Comparison of ENCODE assay signal across 33 cellular contexts in genomic region chrX:9555354-9555753, GRCh38.
DNase-seq lines count a peak whose midpoint lies in the region; ATAC-seq, FAIRE-seq and TF ChIP-seq lines count a peak whose summit lies in the region.
"Had no signal": no experiment of that assay in that cellular context is flagged by ENCODE, and none has a peak within 500 bp of the region (broad histone marks: within the 10 kb centered on the region; RNA-seq: fewer than 3 reads in every experiment).

No MANE protein-coding gene starts in this region.

- no peaks in the 10 kb centered on the region for H3K9me3 Mint-ChIP-seq in activated T-cell treated with anti-CD3 and anti-CD28 coated beads, Interleukin-2, amount 50 U/mL, for 24 hours
- H3K9me3 Mint-ChIP-seq: activated T-helper 2 cell treated with anti-CD3 and anti-CD28 coated beads, Interferon-gamma antibody, Interleukin-2, Interleukin-4, amounts not matched to agents 10 μg/mL and 5 μg/mL and 100 μg/mL, durations not matched to agents 14 hours and 24 hours and 36 hours; memory B cell had no signal

- H3K4me3 Mint-ChIP-seq in activated T-cell treated with anti-CD3 and anti-CD28 coated beads, Interleukin-2, amount 50 U/mL, for 24 hours: no peak overlapping the region
- H3K4me3 Mint-ChIP-seq: activated CD4-positive, alpha-beta T cell treated with anti-CD3 and anti-CD28 coated beads for 36 hours; activated CD8-positive, alpha-beta T cell treated with anti-CD3 and anti-CD28 coated beads, Interleukin-2, amount 10 ng/mL, durations not matched to agents 7 days and 5 days; brain; GM23338; nephron; stimulated activated naive B cell treated with anti-CD40 and anti-IgM and Interleukin-4, amounts not matched to agents 10 μg/mL and 1 μg/mL and 100 μg/mL, for 72 hours had no signal

- intact Hi-C loops in thyroid gland (cut with DNase I): no loop called here

- H3K9ac ChIP-seq in BLaER1 treated with 17β-estradiol and CSF1 and Interleukin-3, amounts not matched to agents 10 nM and 100 nM: no peak overlapping the region
- no peak overlapping the region for H3K9ac ChIP-seq in GM23248

- no peak overlapping the region for H2AFZ ChIP-seq in GM23248
- H2AFZ ChIP-seq: GM23338 had no signal

- H3K36me3 ChIP-seq in BLaER1 treated with 17β-estradiol and CSF1 and Interleukin-3, amounts not matched to agents 10 nM and 100 nM: peaks cover 0 to 7% (median 0%) of the 10 kb centered on the region in 11 experiments; a peak in 8 of 22 replicates
- H3K36me3 ChIP-seq in GM23248 (ENCODE audit: low read depth) (no peaks in the 10 kb centered on the region), bronchial epithelial cell (ENCODE audit: control insufficient read depth, insufficient read depth, low read length) (no peaks in the 10 kb centered on the region), thyroid gland (no peaks in the 10 kb centered on the region), right atrium auricular region (no peaks in the 10 kb centered on the region)
- H3K36me3 ChIP-seq: upper lobe of left lung had no signal

- H3K36me3 Mint-ChIP-seq in activated T-cell treated with anti-CD3 and anti-CD28 coated beads, Interleukin-2, amount 50 U/mL, for 24 hours (ENCODE audit: low read depth): peaks cover 9% of the 10 kb centered on the region

- no peaks in the 10 kb centered on the region for H3K27me3 Mint-ChIP-seq in activated T-cell treated with anti-CD3 and anti-CD28 coated beads, Interleukin-2, amount 50 U/mL, for 24 hours
- H3K27me3 Mint-ChIP-seq: activated CD4-positive, alpha-beta T cell treated with anti-CD3 and anti-CD28 coated beads for 36 hours; memory B cell; stimulated activated naive B cell treated with anti-CD40 and anti-IgM and Interleukin-4, amounts not matched to agents 10 μg/mL and 1 μg/mL and 100 μg/mL, for 72 hours had no signal

- TF ChIP-seq CTCF in bronchial epithelial cell (IDR thresholded peaks at IDR 0.05; ENCODE audit: insufficient read depth, low read length, severe bottlenecking) (no peak), thyroid gland (IDR thresholded peaks at IDR 0.05) (no peak), right atrium auricular region (IDR thresholded peaks at IDR 0.05) (no peak)

- H3K27ac ChIP-seq in BLaER1 treated with 17β-estradiol and CSF1 and Interleukin-3, amounts not matched to agents 10 nM and 100 nM: no peak overlapping the region
- H3K27ac ChIP-seq in GM23248: no peak overlapping the region
- no peak overlapping the region for H3K27ac ChIP-seq in thyroid gland
- H3K27ac ChIP-seq in right atrium auricular region: no peak overlapping the region
- H3K27ac ChIP-seq: dorsolateral prefrontal cortex, skin epidermis, upper lobe of left lung, VCaP had no signal

- WGBS in GM23248 (ENCODE audit: low coverage in 1 of 2, low lambda C conversion rate in 2 of 2, missing lambda C conversion rate in 2 of 2), 2 experiments: 82 to 89% methylated on average over 2 of the region's 2 CpGs
- WGBS in thyroid gland, 2 donors: 85 to 96% methylated on average over 2 of the region's 2 CpGs

- FAIRE-seq in bronchial epithelial cell (lab: Jason Lieb, UNC): no peak
- FAIRE-seq: G401.6, islet of Langerhans had no signal

- H3K4me1 Mint-ChIP-seq in activated T-cell treated with anti-CD3 and anti-CD28 coated beads, Interleukin-2, amount 50 U/mL, for 24 hours (ENCODE audit: low read depth): peaks cover 22% of the 10 kb centered on the region
- H3K4me1 Mint-ChIP-seq: nephron had no signal

- ATAC-seq in HG03280 (IDR thresholded peaks at IDR 0.05; ENCODE audit: unreplicated experiment): no peak
- ATAC-seq: activated CD4-positive, alpha-beta T cell treated with anti-CD3 and anti-CD28 coated beads for 36 hours; activated CD8-positive, alpha-beta T cell treated with anti-CD3 and anti-CD28 coated beads, Interleukin-2, amount 10 ng/mL, durations not matched to agents 7 days and 5 days; GM23338; left lobe of liver; Right ventricle myocardium inferior had no signal

- H3K79me2 ChIP-seq in GM23248 (ENCODE audit: insufficient read depth): peaks cover 61% of the 10 kb centered on the region

- peaks cover 71 to 100% (median 96%) of the 10 kb centered on the region in 11 experiments for H4K20me1 ChIP-seq in BLaER1 treated with 17β-estradiol and CSF1 and Interleukin-3, amounts not matched to agents 10 nM and 100 nM
- H4K20me1 ChIP-seq in GM23248 (ENCODE audit: insufficient read depth): no peaks in the 10 kb centered on the region

- H3K9me2 ChIP-seq in GM23248 (ENCODE audit: insufficient read depth): no peaks in the 10 kb centered on the region

- peak; percentile 8 for DNase-seq in GM23248
- DNase-seq in NCI-H2171 treated with DMSO at 0.1 percent for 48 hours (lab: John Stamatoyannopoulos, UW): peak; percentile 49
- DNase-seq in bronchial epithelial cell (ENCODE audit: low read depth): peak; percentile 18
- no peak for DNase-seq in activated T-cell treated with anti-CD3 and anti-CD28 coated beads, Interleukin-2, amount 50 U/mL, for 24 hours
- no peak for DNase-seq in thyroid gland
- no peak for DNase-seq in right atrium auricular region (ENCODE audit: low spot score)
- DNase-seq: activated CD4-positive, alpha-beta T cell treated with anti-CD3 and anti-CD28 coated beads for 36 hours; activated CD8-positive, alpha-beta T cell treated with anti-CD3 and anti-CD28 coated beads, Interleukin-2, amount 10 ng/mL, durations not matched to agents 7 days and 5 days; activated naive CD4-positive, alpha-beta T cell treated with anti-CD3 and anti-CD28 coated beads, Interleukin-2, amount 50 U/mL, for 16 hours; amniotic stem cell; C1 segment of cervical spinal cord; cerebellar nuclear complex; COR-L47; dorsolateral prefrontal cortex; MM.1S; NCI-H2107; NCI-H446; NCI-H774; stimulated activated naive B cell treated with anti-CD40 and anti-IgM and Interleukin-4, amounts not matched to agents 10 μg/mL and 1 μg/mL and 100 μg/mL, for 72 hours; upper lobe of left lung had no signal

- H3K27me3 ChIP-seq in BLaER1 treated with 17β-estradiol and CSF1 and Interleukin-3, amounts not matched to agents 10 nM and 100 nM: no peaks in the 10 kb centered on the region
- H3K27me3 ChIP-seq in GM23248 (replicated peaks; ENCODE audit: insufficient read depth) (no peaks in the 10 kb centered on the region), bronchial epithelial cell (ENCODE audit: control insufficient read depth, insufficient read depth, low read length) (no peaks in the 10 kb centered on the region), thyroid gland (no peaks in the 10 kb centered on the region), right atrium auricular region (no peaks in the 10 kb centered on the region)
- H3K27me3 ChIP-seq: upper lobe of left lung had no signal

- H3K9me3 ChIP-seq in BLaER1 treated with 17β-estradiol and CSF1 and Interleukin-3, amounts not matched to agents 10 nM and 100 nM (replicated peaks in 1 of 11): peaks cover 0 to 23% (median 4%) of the 10 kb centered on the region in 11 experiments; a peak in 7 of 22 replicates
- H3K9me3 ChIP-seq in GM23248 (ENCODE audit: low read depth) (no peaks in the 10 kb centered on the region), thyroid gland (no peaks in the 10 kb centered on the region), right atrium auricular region (no peaks in the 10 kb centered on the region)
- H3K9me3 ChIP-seq: upper lobe of left lung had no signal

- peaks cover 26 to 54% (median 44%) of the 10 kb centered on the region in 10 experiments for H3K4me1 ChIP-seq in BLaER1 treated with 17β-estradiol and CSF1 and Interleukin-3, amounts not matched to agents 10 nM and 100 nM
- H3K4me1 ChIP-seq in GM23248 (ENCODE audit: insufficient read depth): no peaks in the 10 kb centered on the region
- H3K4me1 ChIP-seq in thyroid gland: no peaks in the 10 kb centered on the region
- H3K4me1 ChIP-seq in right atrium auricular region: no peaks in the 10 kb centered on the region
- H3K4me1 ChIP-seq: upper lobe of left lung had no signal

- in situ Hi-C loops in GM23248 (cut with MboI): no loop called here

- no peak for TF ChIP-seq POLR2A in thyroid gland (IDR thresholded peaks at IDR 0.05)

- no peaks in the 10 kb centered on the region for H3F3A ChIP-seq in GM23248 (ENCODE audit: insufficient read depth)

- no peak overlapping the region for H3K4me3 ChIP-seq in BLaER1 treated with 17β-estradiol and CSF1 and Interleukin-3, amounts not matched to agents 10 nM and 100 nM
- no peak overlapping the region for H3K4me3 ChIP-seq in GM23248
- H3K4me3 ChIP-seq in bronchial epithelial cell (ENCODE audit: low read depth, low read length): no peak overlapping the region
- H3K4me3 ChIP-seq in thyroid gland (replicated peaks in 1 of 3): no peak overlapping the region
- H3K4me3 ChIP-seq in right atrium auricular region: no peak overlapping the region
- H3K4me3 ChIP-seq: dorsolateral prefrontal cortex, GM23338, skin epidermis, upper lobe of left lung had no signal

- peak overlapping the region in 8 of 11 experiments; percentile 2 to 50 (median 29); a peak in 11 of 22 replicates for H3K4me2 ChIP-seq in BLaER1 treated with 17β-estradiol and CSF1 and Interleukin-3, amounts not matched to agents 10 nM and 100 nM
- no peak overlapping the region for H3K4me2 ChIP-seq in GM23248 (ENCODE audit: unreplicated experiment)
- H3K4me2 ChIP-seq: GM23338 had no signal

- H3K27ac Mint-ChIP-seq in activated T-cell treated with anti-CD3 and anti-CD28 coated beads, Interleukin-2, amount 50 U/mL, for 24 hours: no peak overlapping the region
- H3K27ac Mint-ChIP-seq: activated CD4-positive, alpha-beta T cell treated with anti-CD3 and anti-CD28 coated beads for 36 hours; activated CD8-positive, alpha-beta T cell treated with anti-CD3 and anti-CD28 coated beads, Interleukin-2, amount 10 ng/mL, durations not matched to agents 7 days and 5 days; activated T-helper 2 cell treated with anti-CD3 and anti-CD28 coated beads, Interferon-gamma antibody, Interleukin-2, Interleukin-4, amounts not matched to agents 10 μg/mL and 5 μg/mL and 100 μg/mL, durations not matched to agents 14 hours and 24 hours and 36 hours; GM23338; memory B cell; nephron; stimulated activated naive B cell treated with anti-CD40 and anti-IgM and Interleukin-4, amounts not matched to agents 10 μg/mL and 1 μg/mL and 100 μg/mL, for 72 hours had no signal

Comparison
In these comparisons a context has a peak if more than half of its experiments do, and no peak if none do; other contexts are left out.
1. DNase-seq: peak in GM23248 (single experiment), NCI-H2171 treated with DMSO at 0.1 percent for 48 hours (single experiment) and bronchial epithelial cell (single experiment); none in activated T-cell treated with anti-CD3 and anti-CD28 coated beads, Interleukin-2, amount 50 U/mL, for 24 hours (single experiment), thyroid gland (0 of 2) and right atrium auricular region (single experiment).